In genomic region chr1:55828031-55828430, GRCh38 we compare ENCODE assay signal across 27 cellular contexts.
DNase-seq lines count a peak whose midpoint lies in the region; ATAC-seq and TF ChIP-seq lines count a peak whose summit lies in the region.
"Had no signal": no experiment of that assay in that cellular context is flagged by ENCODE, and none has a peak within 500 bp of the region (broad histone marks: within the 10 kb centered on the region; RNA-seq: fewer than 3 reads in every experiment).

No MANE protein-coding gene starts in this region.

- no peak for TF ChIP-seq CTCF in fibroblast of villous mesenchyme (IDR thresholded peaks at IDR 0.05; ENCODE audit: insufficient read depth, low read depth, low read length)
- TF ChIP-seq CTCF in smooth muscle cell (IDR thresholded peaks at IDR 0.05; ENCODE audit: borderline replicate concordance, insufficient read depth, poor library complexity, severe bottlenecking) = no peak

- no peak overlapping the region for H3K4me2 ChIP-seq in smooth muscle cell
- H3K4me2 ChIP-seq: BLaER1, SK-N-SH had no signal

- H3F3A ChIP-seq in smooth muscle cell (ENCODE audit: low read depth) = peaks cover 8% of the 10 kb centered on the region

- H3K9ac ChIP-seq in smooth muscle cell (ENCODE audit: low read depth) = no peak overlapping the region
- H3K9ac ChIP-seq: BLaER1, SK-N-SH had no signal

- no peaks in the 10 kb centered on the region for H3K79me2 ChIP-seq in smooth muscle cell (ENCODE audit: low read depth)

- WGBS in smooth muscle cell (ENCODE audit: low lambda C conversion rate) = 34% methylated on average over 5 of the region's 5 CpGs

- H3K4me1 ChIP-seq in smooth muscle cell (ENCODE audit: low read depth) = peaks cover 3% of the 10 kb centered on the region
- H3K4me1 ChIP-seq: BLaER1, HAP-1, heart right ventricle had no signal

- H4K20me1 ChIP-seq in smooth muscle cell (ENCODE audit: low read depth) = no peaks in the 10 kb centered on the region
- H4K20me1 ChIP-seq: BLaER1 had no signal

- H3K4me3 ChIP-seq in fibroblast of villous mesenchyme (ENCODE audit: low read depth, low read length) = no peak overlapping the region
- no peak overlapping the region for H3K4me3 ChIP-seq in smooth muscle cell
- H3K4me3 ChIP-seq: BLaER1, HAP-1, heart right ventricle, lung, ovary, skin epidermis had no signal

- DNase-seq in ELF-1 (ENCODE audit: low read depth, low spot score) = peak; percentile 42
- peak; percentile 85 for DNase-seq in RPMI7951 (ENCODE audit: low read depth)
- peak; percentile 72 for DNase-seq in fibroblast of villous mesenchyme (ENCODE audit: low read depth)
- DNase-seq in smooth muscle cell (lab: John Stamatoyannopoulos, UW; ENCODE audit: unreplicated experiment) = no peak
- no peak for DNase-seq in left lobe of liver (ENCODE audit: low spot score)
- DNase-seq in putamen (ENCODE audit: low spot score) = no peak
- DNase-seq: activated B cell treated with CpG ODN at 0.5 μM for 24 hours; activated CD4-positive, alpha-beta T cell treated with anti-CD3 and anti-CD28 coated beads, Interleukin-2, amount 50 U/mL, for 4 hours; activated CD8-positive, alpha-beta memory T cell treated with anti-CD3 and anti-CD28 coated beads, Interleukin-2, amount 10 ng/mL, durations not matched to agents 7 days and 5 days; activated T-cell treated with anti-CD3 and anti-CD28 coated beads, Interleukin-2, amount 50 U/mL, for 72 hours; DMS 273 treated with DMSO at 0.1 percent for 48 hours; effector memory CD8-positive, alpha-beta T cell; erythroblast; GDM1; heart right ventricle; NCI-H1092 treated with DMSO at 0.1 percent for 48 hours; NCI-H1930; NCI-H2171 treated with DMSO at 0.1 percent for 48 hours; NCI-H510A treated with DMSO at 0.1 percent for 48 hours; SK-N-SH; stimulated activated naive B cell treated with anti-CD40 and anti-IgM and Interleukin-4, amounts not matched to agents 10 μg/mL and 1 μg/mL and 100 μg/mL, for 72 hours had no signal

- no peaks in the 10 kb centered on the region for H3K36me3 ChIP-seq in smooth muscle cell (ENCODE audit: low read depth)
- H3K36me3 ChIP-seq: BLaER1, HAP-1, heart right ventricle, ovary had no signal

- ATAC-seq in left lobe of liver (no peak), HG03457 (IDR thresholded peaks at IDR 0.05; ENCODE audit: unreplicated experiment) (no peak)
- ATAC-seq: activated CD8-positive, alpha-beta memory T cell treated with anti-CD3 and anti-CD28 coated beads, Interleukin-2, amount 10 ng/mL, durations not matched to agents 7 days and 5 days; activated T-cell treated with anti-CD3 and anti-CD28 coated beads, Interleukin-2, amount 50 U/mL, for 72 hours; effector memory CD8-positive, alpha-beta T cell; stimulated activated naive B cell treated with anti-CD40 and anti-IgM and Interleukin-4, amounts not matched to agents 10 μg/mL and 1 μg/mL and 100 μg/mL, for 72 hours had no signal

- H2AFZ ChIP-seq in smooth muscle cell (ENCODE audit: low read depth) = peak overlapping the region; percentile 1

- peak overlapping the region; percentile 4 for H3K27ac ChIP-seq in smooth muscle cell (ENCODE audit: low read depth)
- H3K27ac ChIP-seq: BLaER1, ovary had no signal

- H3K27me3 ChIP-seq in smooth muscle cell (ENCODE audit: low read depth) = no peaks in the 10 kb centered on the region
- H3K27me3 ChIP-seq: BLaER1, heart right ventricle, ovary had no signal

- H3K9me3 ChIP-seq in smooth muscle cell (replicated peaks; ENCODE audit: low read depth) = no peaks in the 10 kb centered on the region
- H3K9me3 ChIP-seq: BLaER1, HAP-1, heart right ventricle, ovary, SK-N-SH had no signal

Comparison
In these comparisons a context has a peak if more than half of its experiments do, and no peak if none do; other contexts are left out.
1. DNase-seq: peak in ELF-1 (single experiment), RPMI7951 (single experiment) and fibroblast of villous mesenchyme (single experiment); none in smooth muscle cell (single experiment), left lobe of liver (single experiment) and putamen (single experiment).